Comparison of ENCODE assay signal across 8 cellular contexts in the genomic region with DNA sequence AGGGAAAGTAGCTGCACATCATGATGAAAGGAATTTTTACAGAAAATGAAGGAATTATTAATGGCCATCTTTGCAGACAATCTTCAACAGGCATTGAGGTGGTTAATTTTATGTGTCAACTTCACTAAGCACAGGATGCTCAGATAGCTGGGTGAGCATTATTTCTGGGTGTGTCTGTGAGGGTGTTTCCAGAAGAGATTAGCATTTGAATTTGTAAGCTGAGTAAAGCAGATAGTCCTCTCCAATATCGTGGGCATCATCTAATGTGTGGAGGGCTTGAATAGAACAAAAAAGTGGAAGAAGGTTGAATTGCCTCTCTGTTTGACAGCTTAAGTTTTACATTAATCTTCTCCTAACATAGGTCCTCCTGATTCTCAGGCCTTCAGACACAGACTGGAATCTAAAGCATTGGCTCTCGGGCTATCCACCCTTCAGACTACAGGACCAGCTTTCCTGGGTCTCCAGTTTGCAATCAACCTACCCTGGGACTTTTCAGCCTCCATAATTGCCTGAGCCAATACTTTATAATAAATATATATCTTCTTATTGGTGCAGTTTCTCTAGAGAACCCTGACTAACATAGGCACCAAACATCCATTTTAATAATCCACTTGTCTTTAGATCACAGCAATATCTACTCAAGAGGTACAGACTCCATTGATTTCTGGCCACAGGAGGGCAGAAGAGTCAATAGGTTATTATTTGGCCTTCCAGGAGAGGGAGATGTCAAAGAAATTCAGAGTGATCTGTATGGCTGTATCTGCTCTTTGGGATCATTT. TPM values are rescaled to one million over a fixed set of nuclear protein-coding genes. Genes with fewer than 3 reads are reported as not detected.
A peak's percentile ranks its signal among the peaks of the same experiment; 100 is the strongest.
DNase-seq lines count a peak whose midpoint lies in the region; ATAC-seq and TF ChIP-seq lines count a peak whose summit lies in the region.

No MANE protein-coding gene starts in this region.

- no peak overlapping the region for H3K4me2 ChIP-seq in Loucy (ENCODE audit: low read depth, low read length, poor library complexity, severe bottlenecking)

- TF ChIP-seq CTCF in Loucy (conservative IDR thresholded peaks at IDR 0.05; ENCODE audit: low read length), result peak; percentile 79
- peak; percentile 46; the same call in 1 of the 2 replicates for TF ChIP-seq CTCF in WERI-Rb-1 (IDR thresholded peaks at IDR 0.05; ENCODE audit: low read depth, low read length)

- no peak overlapping the region for H2AFZ ChIP-seq in Loucy (ENCODE audit: low read length)

- H3K4me1 ChIP-seq in Loucy (ENCODE audit: insufficient read depth, low read length, poor library complexity, severe bottlenecking), result peaks cover 14% of the 10 kb centered on the region

- H4K20me1 ChIP-seq in Loucy (ENCODE audit: insufficient read depth, low read length, poor library complexity, severe bottlenecking), result no peaks in the 10 kb centered on the region

- no peaks in the 10 kb centered on the region for H3K36me3 ChIP-seq in Loucy (ENCODE audit: insufficient read depth, low read length)
- H3K36me3 ChIP-seq in WERI-Rb-1, result no peaks in the 10 kb centered on the region

- intact Hi-C loops in left cardiac atrium (cut with DNase I), result loop anchor here (2.0 to 10.0 kb wide), 2 partner anchors 129 to 133 kb away; no protein-coding TSS in a partner anchor

- H3K79me2 ChIP-seq in Loucy (ENCODE audit: insufficient read depth, low read length), result no peaks in the 10 kb centered on the region

- H3K9me3 ChIP-seq in Loucy (ENCODE audit: insufficient read depth, low read depth, low read length) (no peaks in the 10 kb centered on the region), WERI-Rb-1 (ENCODE audit: severe bottlenecking) (no peaks in the 10 kb centered on the region)

- H3K9me2 ChIP-seq in Loucy (replicated peaks; ENCODE audit: low read depth, low read length), result no peaks in the 10 kb centered on the region

- H3F3A ChIP-seq in Loucy (ENCODE audit: low read depth), result no peaks in the 10 kb centered on the region

- no peak overlapping the region for H3K27ac ChIP-seq in WERI-Rb-1
- H3K27ac ChIP-seq in substantia nigra (ENCODE audit: low read depth, low read length, poor library complexity, severe bottlenecking), result no peak overlapping the region

- peak; percentile 77 for ATAC-seq in GM21447 (IDR thresholded peaks at IDR 0.05; ENCODE audit: unreplicated experiment)
- peak; percentile 58 to 76 for ATAC-seq in left cardiac atrium

- H3K9ac ChIP-seq in Loucy (ENCODE audit: low read depth, low read length, poor library complexity, severe bottlenecking), result no peak overlapping the region

- DNase-seq in SIG-M5 treated with dmso at 0.1 percent for 504 hours (lab: John Stamatoyannopoulos, UW; ENCODE audit: unreplicated experiment) (peak; percentile 26), SIG-M5 (lab: John Stamatoyannopoulos, UW) (no peak), WERI-Rb-1 (peak; percentile 33), left cardiac atrium (no peak), substantia nigra (lab: John Stamatoyannopoulos, UW) (peak in 25 of 49 donors; percentile 3 to 67 (median 21)), DMS79 treated with DMSO at 0.1 percent for 48 hours (lab: John Stamatoyannopoulos, UW) (no peak)

- H3K27me3 ChIP-seq in Loucy (ENCODE audit: insufficient read depth, low read length, poor library complexity, severe bottlenecking) (no peaks in the 10 kb centered on the region), WERI-Rb-1 (ENCODE audit: insufficient read depth, low read depth, severe bottlenecking) (no peaks in the 10 kb centered on the region)

- no peak overlapping the region for H3K4me3 ChIP-seq in Loucy (ENCODE audit: low read length, poor library complexity, severe bottlenecking)
- H3K4me3 ChIP-seq in WERI-Rb-1 (ENCODE audit: low read depth, low read length), result no peak overlapping the region

RNA-seq across cellular contexts. Expression of a gene that starts 10.5 kb away (rescaled TPM):
- total RNA-seq in left cardiac atrium, result 1 to 10 TPM; 6.0 to 7.9 TPM

RNA-seq across cellular contexts. Expression of a gene that starts 33.7 kb away (rescaled TPM):
- 1 to 10 TPM; 2.8 to 8.0 TPM for total RNA-seq in left cardiac atrium

Comparison
In these comparisons a context has a peak if more than half of its experiments do, and no peak if none do; other contexts are left out.
1. DNase-seq: peak in SIG-M5 treated with dmso at 0.1 percent for 504 hours (single experiment), WERI-Rb-1 (single experiment) and substantia nigra (25 of 49); none in SIG-M5 (single experiment), left cardiac atrium (single experiment) and DMS79 treated with DMSO at 0.1 percent for 48 hours (single experiment).